20 cellular contexts compared by ENCODE assay signal in the genomic region with DNA sequence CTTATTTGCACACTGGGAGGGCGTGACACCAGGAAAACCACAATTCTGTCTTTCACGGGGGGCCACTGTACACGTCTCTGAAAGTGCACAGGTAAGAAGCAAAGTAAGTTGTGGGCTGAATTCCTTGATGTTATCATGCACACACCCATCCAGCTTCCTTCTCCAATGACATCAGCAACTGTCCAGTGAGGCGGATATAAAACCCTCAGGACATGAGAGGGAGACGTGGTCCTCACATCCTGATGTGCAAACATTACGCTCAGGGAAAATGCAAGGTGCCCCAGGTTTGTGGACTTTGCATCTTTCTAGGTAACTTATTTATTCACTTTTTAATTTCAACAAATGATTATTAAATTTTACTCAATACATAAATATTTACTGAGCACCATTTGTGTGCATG. TPM values are rescaled to one million over a fixed set of nuclear protein-coding genes. Genes with fewer than 3 reads are reported as not detected.
"Had no signal": no experiment of that assay in that cellular context is flagged by ENCODE, and none has a peak within 500 bp of the region (broad histone marks: within the 10 kb centered on the region; RNA-seq: fewer than 3 reads in every experiment).

No MANE protein-coding gene starts in this region.

- H3K36me3 ChIP-seq: gastrocnemius medialis, neutrophil, pancreas, right lobe of liver had no signal

- H3K4me3 ChIP-seq: gastrocnemius medialis, pancreas, right lobe of liver, smooth muscle cell had no signal

- ATAC-seq: activated CD4-positive, alpha-beta T cell treated with anti-CD3 and anti-CD28 coated beads for 36 hours; gastrocnemius medialis; right lobe of liver; stimulated activated naive CD8-positive, alpha-beta T cell treated with anti-CD3 and anti-CD28 coated beads, Interleukin-15, amount 100 ng/mL, for 72 hours; WTC11 had no signal

- H3K27ac ChIP-seq: gastrocnemius medialis, neutrophil, pancreas, right lobe of liver had no signal

- H3K27me3 ChIP-seq: pancreas, right lobe of liver had no signal

- DNase-seq: activated CD4-positive, alpha-beta T cell treated with anti-CD3 and anti-CD28 coated beads for 36 hours; activated CD4-positive, alpha-beta T cell treated with anti-CD3 and anti-CD28 coated beads, Interleukin-2, amount 50 U/mL, for 48 hours; activated T-cell treated with anti-CD3 and anti-CD28 coated beads for 4 hours; effector CD4-positive, alpha-beta T cell; gastrocnemius medialis; head of caudate nucleus; kidney glomerular epithelial cell; stimulated activated CD4-positive, alpha-beta T cell treated with anti-CD3 and anti-CD28 coated beads, Interleukin-4, amount 100 ng/mL, for 1 hour; stimulated activated naive CD8-positive, alpha-beta T cell treated with anti-CD3 and anti-CD28 coated beads, Interleukin-15, amount 100 ng/mL, for 72 hours had no signal

- FAIRE-seq: pancreas had no signal

- H3K4me1 ChIP-seq: gastrocnemius medialis, pancreas, right lobe of liver had no signal

- H3K4me2 ChIP-seq: smooth muscle cell had no signal

- H3K9me3 ChIP-seq: gastrocnemius medialis, neutrophil, pancreas, right lobe of liver had no signal

RNA-seq across cellular contexts. Expression of a gene that starts 3.0 kb away (rescaled TPM):
- total RNA-seq: activated CD4-positive, alpha-beta T cell treated with anti-CD3 and anti-CD28 coated beads for 36 hours; cerebellum; gastrocnemius medialis; liver; mononuclear cell; naive thymus-derived CD8-positive, alpha-beta T cell; pulmonary artery endothelial cell; right lobe of liver; temporal lobe had no signal
- polyA plus RNA-seq: liver; naive thymus-derived CD8-positive, alpha-beta T cell had no signal

RNA-seq across cellular contexts. Expression of a gene that starts 12.5 kb away (rescaled TPM):
- total RNA-seq: activated CD4-positive, alpha-beta T cell treated with anti-CD3 and anti-CD28 coated beads for 36 hours; cerebellum; gastrocnemius medialis; liver; mononuclear cell; naive thymus-derived CD8-positive, alpha-beta T cell; pulmonary artery endothelial cell; smooth muscle cell; temporal lobe had no signal
- polyA plus RNA-seq: naive thymus-derived CD8-positive, alpha-beta T cell; smooth muscle cell had no signal

RNA-seq across cellular contexts. Expression of a gene that starts 32.5 kb away (rescaled TPM):
- total RNA-seq: gastrocnemius medialis, pulmonary artery endothelial cell, smooth muscle cell, temporal lobe had no signal
- polyA plus RNA-seq: smooth muscle cell had no signal

RNA-seq across cellular contexts. Expression of a gene that starts 40.4 kb away (rescaled TPM):
- total RNA-seq: cerebellum, pulmonary artery endothelial cell, smooth muscle cell, temporal lobe, WTC11 had no signal
- polyA plus RNA-seq: smooth muscle cell had no signal

RNA-seq across cellular contexts. Expression of a gene that starts 48.1 kb away (rescaled TPM):
- total RNA-seq: activated CD4-positive, alpha-beta T cell treated with anti-CD3 and anti-CD28 coated beads for 36 hours; cerebellum; mononuclear cell; naive thymus-derived CD8-positive, alpha-beta T cell; pulmonary artery endothelial cell; smooth muscle cell; temporal lobe had no signal
- polyA plus RNA-seq: naive thymus-derived CD8-positive, alpha-beta T cell had no signal
